Comparison of ENCODE assay signal across 9 cellular contexts in genomic region chr5:103808464-103809106, GRCh38.
DNase-seq lines count a peak whose midpoint lies in the region; ATAC-seq, FAIRE-seq and TF ChIP-seq lines count a peak whose summit lies in the region.
"Had no signal": no experiment of that assay in that cellular context is flagged by ENCODE, and none has a peak within 500 bp of the region (broad histone marks: within the 10 kb centered on the region; RNA-seq: fewer than 3 reads in every experiment).

No MANE protein-coding gene starts in this region.

- WGBS in right lobe of liver (ENCODE audit: insufficient coverage, low coverage, low lambda C conversion rate, missing lambda C conversion rate) = 17% methylated on average over 3 of the region's 3 CpGs

- intact Hi-C loops in right lobe of liver (cut with DNase I) = no loop called here

- in situ Hi-C loops in T47D (cut with HindIII; ENCODE audit: low pct_unique_long_range_greater_than_20kb, low sequenced_read_pairs) = no loop called here

- no peak for TF ChIP-seq POLR2A in right lobe of liver (IDR thresholded peaks at IDR 0.05)

- no peaks in the 10 kb centered on the region for H3K36me3 ChIP-seq in right lobe of liver
- H3K36me3 ChIP-seq: neutrophil had no signal

- no peaks in the 10 kb centered on the region for H3K27me3 ChIP-seq in right lobe of liver
- H3K27me3 ChIP-seq: neutrophil had no signal

- ATAC-seq in GM19468 (IDR thresholded peaks at IDR 0.05; ENCODE audit: extremely low read depth, unreplicated experiment) (peak; percentile 54), HG03565 (IDR thresholded peaks at IDR 0.05; ENCODE audit: unreplicated experiment) (peak; percentile 93), right lobe of liver (peak; percentile 90 to 98 (median 96)), HG03571 (IDR thresholded peaks at IDR 0.05; ENCODE audit: unreplicated experiment) (no peak)

- peak; percentile 92 for FAIRE-seq in D721Med (lab: Jason Lieb, UNC)

- DNase-seq in D721Med (ENCODE audit: insufficient read length, low spot score) (peak; percentile 29), NCI-H748 treated with DMSO at 0.1 percent for 48 hours (lab: John Stamatoyannopoulos, UW) (peak; percentile 77), T47D (ENCODE audit: low read depth in 1 of 2, low spot score in 1 of 2) (peak; percentile 50 to 71), right lobe of liver (no peak), mucosa of gallbladder (ENCODE audit: low spot score) (no peak)

- TF ChIP-seq CTCF in D721Med (IDR thresholded peaks at IDR 0.05; ENCODE audit: insufficient read depth, missing control alignments) (peak; percentile 99), right lobe of liver (IDR thresholded peaks at IDR 0.05) (peak; percentile 75 to 87 (median 86))

- no peak overlapping the region for H3K4me3 ChIP-seq in right lobe of liver

- H3K9me3 ChIP-seq in right lobe of liver = no peaks in the 10 kb centered on the region
- H3K9me3 ChIP-seq: neutrophil had no signal

- no peaks in the 10 kb centered on the region for H3K4me1 ChIP-seq in right lobe of liver

- no peak overlapping the region for H3K27ac ChIP-seq in right lobe of liver
- H3K27ac ChIP-seq: neutrophil had no signal

Comparison
In these comparisons a context has a peak if more than half of its experiments do, and no peak if none do; other contexts are left out.
1. DNase-seq: peak in D721Med (single experiment), NCI-H748 treated with DMSO at 0.1 percent for 48 hours (single experiment) and T47D (2 of 2); none in right lobe of liver (0 of 3) and mucosa of gallbladder (single experiment).